Comparison of ENCODE assay signal across 7 cellular contexts in genomic region chr17:29588017-29588557, GRCh38. TPM values are rescaled to one million over a fixed set of nuclear protein-coding genes. Genes with fewer than 3 reads are reported as not detected.
DNase-seq lines count a peak whose midpoint lies in the region; ATAC-seq and TF ChIP-seq lines count a peak whose summit lies in the region.

No MANE protein-coding gene starts in this region.

- WGBS in stomach, 5 donors = 32 to 40% (median 35%) methylated on average over 7 to 8 of the region's 8 CpGs

- H3K36me3 ChIP-seq in HUES6 (ENCODE audit: control insufficient read depth, insufficient read depth, low read length) (peaks cover 4% of the 10 kb centered on the region), iPS-18a (ENCODE audit: control insufficient read depth, low read depth, low read length) (no peaks in the 10 kb centered on the region), stomach (peaks cover 0 to 5% (median 4%) of the 10 kb centered on the region in 4 donors)

- TF ChIP-seq CTCF in stomach (IDR thresholded peaks at IDR 0.05) = no peak

- DNase-seq in activated naive CD4-positive, alpha-beta T cell treated with anti-CD3 and anti-CD28 coated beads, Interleukin-2, amount 50 U/mL, for 16 hours = peak; percentile 8
- DNase-seq in stomach (no peak), NCI-H1930 (lab: John Stamatoyannopoulos, UW) (no peak), NCI-H774 (lab: John Stamatoyannopoulos, UW) (no peak)

- H3K27ac ChIP-seq in HUES6 (ENCODE audit: low read depth, low read length) (no peak overlapping the region), iPS-18a (ENCODE audit: low read length) (no peak overlapping the region), stomach (peak overlapping the region; percentile 69 to 90 (median 80))

- TF ChIP-seq POLR2A in stomach (IDR thresholded peaks at IDR 0.05) = no peak

- 0 out of 2 replicates have a peak, but pooled peaks cover 4% of the 10 kb centered on the region for H3K9me3 ChIP-seq in HUES6 (ENCODE audit: control insufficient read depth, insufficient read depth, low read depth, low read length)
- no peaks in the 10 kb centered on the region for H3K9me3 ChIP-seq in iPS-18a (ENCODE audit: control insufficient read depth, low read depth, low read length)
- no peaks in the 10 kb centered on the region for H3K9me3 ChIP-seq in stomach

- ATAC-seq in HG03159 (IDR thresholded peaks at IDR 0.05; ENCODE audit: unreplicated experiment) = no peak

- H3K4me3 ChIP-seq in HUES6 (ENCODE audit: low read depth, low read length) (peak overlapping the region; percentile 94), iPS-18a (ENCODE audit: low read length) (peak overlapping the region; percentile 69), stomach (peak overlapping the region; percentile 73 to 89 (median 84))

- H3K9ac ChIP-seq in HUES6 (ENCODE audit: low read length) (peak overlapping the region; percentile 59), iPS-18a (ENCODE audit: low read length) (no peak overlapping the region)

- intact Hi-C loops in stomach (cut with DNase I; ENCODE audit: low total_unique reads) = no loop called here

- no peak for TF ChIP-seq EP300 in stomach (IDR thresholded peaks at IDR 0.05)

- H3K4me1 ChIP-seq in HUES6 (ENCODE audit: control insufficient read depth, insufficient read depth, low read length) (peaks cover 52% of the 10 kb centered on the region), iPS-18a (ENCODE audit: control insufficient read depth, low read depth, low read length) (peaks cover 45% of the 10 kb centered on the region), stomach (peaks cover 53 to 83% (median 72%) of the 10 kb centered on the region in 4 donors)

- H3K27me3 ChIP-seq in HUES6 (ENCODE audit: control insufficient read depth, insufficient read depth, low read length) (peaks cover 7% of the 10 kb centered on the region; the same call in 1 of the 2 replicates), iPS-18a (ENCODE audit: control insufficient read depth, insufficient read depth, low read length) (peaks cover 8% of the 10 kb centered on the region), stomach (no peaks in the 10 kb centered on the region)

RNA-seq across cellular contexts. Expression of gene GIT1, which starts 1.4 kb away (rescaled TPM):
- 10 to 100 TPM; 23.7 to 67.2 (median 34.3) TPM for total RNA-seq in stomach
- polyA plus RNA-seq in stomach = 10 to 100 TPM; 17.7 to 26.4 (median 18.9) TPM

RNA-seq across cellular contexts. Expression of gene ANKRD13B, which starts 4.8 kb away (rescaled TPM):
- 10 to 100 TPM in 1 of 5 donors, 1 to 10 TPM in 3, not detected in 1; 1.8 to 12.3 (median 5.6) TPM for total RNA-seq in stomach
- 1 to 10 TPM; 2.6 to 4.2 (median 2.9) TPM for polyA plus RNA-seq in stomach

RNA-seq across cellular contexts. Expression of gene TP53I13, which starts 19.6 kb away (rescaled TPM):
- total RNA-seq in stomach = 100 to 1,000 TPM in 1 of 5 donors, 10 to 100 TPM in 4; 27.7 to 299 (median 79.5) TPM
- polyA plus RNA-seq in stomach = 10 to 100 TPM; 39.7 to 83.0 (median 46.0) TPM

RNA-seq across cellular contexts. Expression of gene ABHD15, which starts 21.2 kb away (rescaled TPM):
- total RNA-seq in stomach = 10 to 100 TPM in 2 of 5 donors, 1 to 10 TPM in 2, under 1 TPM in 1; 0.58 to 17.4 (median 9.9) TPM
- 1 to 10 TPM; 3.1 to 5.0 (median 3.7) TPM for polyA plus RNA-seq in stomach

RNA-seq across cellular contexts. Expression of gene CORO6, which starts 34.6 kb away (rescaled TPM):
- total RNA-seq in stomach = 10 to 100 TPM in 4 of 5 donors, 1 to 10 TPM in 1; 6.4 to 53.1 (median 20.6) TPM
- polyA plus RNA-seq in stomach = 10 to 100 TPM in 1 of 3 donors, 1 to 10 TPM in 2; 1.1 to 17.5 (median 1.4) TPM

Comparison
In these comparisons a context has a peak if more than half of its experiments do, and no peak if none do; other contexts are left out.
1. H3K27ac ChIP-seq: peak in stomach (5 of 5); none in HUES6 (single experiment) and iPS-18a (single experiment).
2. Peak in every context shown above with its lines, with median percentiles within 50 percentile points of each other: H3K4me3 ChIP-seq.